In the genomic region with DNA sequence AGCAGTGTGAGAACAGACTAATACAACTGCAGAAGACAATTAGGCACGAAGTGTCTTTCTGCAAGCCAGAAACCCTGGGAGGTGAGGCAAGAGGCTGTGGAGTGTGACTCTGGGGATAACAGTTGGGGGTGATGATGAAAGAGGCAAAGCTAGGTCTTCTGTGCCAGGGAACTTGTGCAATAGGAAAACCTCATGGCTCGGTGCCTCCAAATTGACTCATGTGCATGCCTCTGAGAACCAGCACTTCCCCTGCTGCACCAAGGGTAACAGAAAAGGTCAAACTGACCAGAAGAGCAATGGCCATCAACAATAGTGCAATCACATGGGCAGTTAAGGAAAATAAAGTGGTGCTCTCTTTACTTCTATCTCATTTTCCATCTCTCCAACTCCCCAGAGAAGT, we compare ENCODE assay signal across 8 cellular contexts.
DNase-seq lines count a peak whose midpoint lies in the region; ATAC-seq and TF ChIP-seq lines count a peak whose summit lies in the region.

No MANE protein-coding gene starts in this region.

- H3K4me3 ChIP-seq in fibroblast of the aortic adventitia (ENCODE audit: low read depth, low read length): no peak overlapping the region

- ATAC-seq in HG03469 (IDR thresholded peaks at IDR 0.05; ENCODE audit: unreplicated experiment) (no peak), GM21723 (IDR thresholded peaks at IDR 0.05; ENCODE audit: unreplicated experiment) (no peak)

- intact Hi-C loops in posterior vena cava (cut with DNase I): no loop called here

- CTCF ChIA-PET in RWPE1 (lab: Yijun Ruan, JAX): no interaction called here

- DNase-seq in EH (ENCODE audit: low read depth) (peak; percentile 99), RWPE1 (ENCODE audit: low spot score) (peak; percentile 83), fibroblast of the aortic adventitia (ENCODE audit: low read depth) (peak; percentile 99), posterior vena cava (ENCODE audit: low spot score) (peak; percentile 93), GM20000 (ENCODE audit: low spot score) (no peak), HUDEP-2 (lab: John Stamatoyannopoulos, UW; ENCODE audit: unreplicated experiment in 76 of 76) (no peak)

- POLR2A ChIA-PET in RWPE1 (lab: Yijun Ruan, JAX; ENCODE audit: low non-redundant PET): no interaction called here

- TF ChIP-seq CTCF in RWPE1 (conservative IDR thresholded peaks at IDR 0.05; ENCODE audit: low read depth): no peak
- TF ChIP-seq CTCF in fibroblast of the aortic adventitia (IDR thresholded peaks at IDR 0.05; ENCODE audit: insufficient read depth, low read length): no peak
- TF ChIP-seq CTCF in GM20000 (IDR thresholded peaks at IDR 0.05; ENCODE audit: extremely low read depth, missing control alignments): no peak

- peak overlapping the region; percentile 67 for H3K27ac ChIP-seq in RWPE1

Comparison
In these comparisons a context has a peak if more than half of its experiments do, and no peak if none do; other contexts are left out.
1. DNase-seq: peak in EH (single experiment), RWPE1 (single experiment), fibroblast of the aortic adventitia (single experiment) and posterior vena cava (single experiment); none in GM20000 (single experiment) and HUDEP-2 (0 of 76).